ENCODE assay signal across 33 cellular contexts in genomic region chrX:41429592-41429991, GRCh38. TPM values are rescaled to one million over a fixed set of nuclear protein-coding genes. Genes with fewer than 3 reads are reported as not detected.
"Had no signal": no experiment of that assay in that cellular context is flagged by ENCODE, and none has a peak within 500 bp of the region (broad histone marks: within the 10 kb centered on the region; RNA-seq: fewer than 3 reads in every experiment).

No MANE protein-coding gene starts in this region.

- H3K4me3 ChIP-seq: neural progenitor cell, ovary, psoas muscle, skin epidermis, stomach, thoracic aorta, thyroid gland, tibial nerve, upper lobe of left lung, vagina had no signal

- H3K4me2 ChIP-seq: neural progenitor cell had no signal

- H3K4me3 Mint-ChIP-seq: natural killer cell; nephron; neural progenitor cell; stimulated activated effector memory CD8-positive, alpha-beta T cell treated with anti-CD3 and anti-CD28 coated beads, Interleukin-12 subunit alpha, Interleukin-12 subunit beta, amount 100 ng/mL, for 72 hours; stimulated activated naive B cell treated with anti-CD40 and anti-IgM and Interleukin-4, amounts not matched to agents 10 μg/mL and 1 μg/mL and 100 μg/mL, for 72 hours; stimulated activated naive CD8-positive, alpha-beta T cell treated with anti-CD3 and anti-CD28 coated beads, Interleukin-15, Interleukin-2, amounts not matched to agents 100 ng/mL and 50 ng/mL, for 24 hours had no signal

- DNase-seq: natural killer cell; occipital lobe; ovary; posterior cingulate gyrus; psoas muscle; right cardiac atrium; stimulated activated CD4-positive, alpha-beta T cell treated with anti-CD3 and anti-CD28 coated beads, Interleukin-15, amount 100 ng/mL, for 24 hours; stimulated activated CD4-positive, alpha-beta T cell treated with anti-CD3 and anti-CD28 coated beads, Interleukin-2, amount 100 ng/mL, for 24 hours; stimulated activated CD4-positive, alpha-beta T cell treated with anti-CD3 and anti-CD28 coated beads, Interleukin-2, amount 100 ng/mL, for 48 hours; stimulated activated CD4-positive, alpha-beta T cell treated with anti-CD3 and anti-CD28 coated beads, Interleukin-4, amount 100 ng/mL, for 24 hours; stimulated activated naive B cell treated with anti-CD40 and anti-IgM and Interleukin-4, amounts not matched to agents 10 μg/mL and 1 μg/mL and 100 μg/mL, for 72 hours; stimulated activated naive CD4-positive, alpha-beta T cell treated with Interleukin-2 at 50 U/mL for 16 hours; stomach; thyroid gland; trophoblast cell; upper lobe of left lung had no signal

- H2AFZ ChIP-seq: neural progenitor cell, parathyroid adenoma had no signal

- H3K27ac Mint-ChIP-seq: natural killer cell; nephron; neural progenitor cell; progenitor cell of endocrine pancreas; stimulated activated effector memory CD8-positive, alpha-beta T cell treated with anti-CD3 and anti-CD28 coated beads, Interleukin-12 subunit alpha, Interleukin-12 subunit beta, amount 100 ng/mL, for 72 hours; stimulated activated naive B cell treated with anti-CD40 and anti-IgM and Interleukin-4, amounts not matched to agents 10 μg/mL and 1 μg/mL and 100 μg/mL, for 72 hours; stimulated activated naive CD8-positive, alpha-beta T cell treated with anti-CD3 and anti-CD28 coated beads, Interleukin-15, Interleukin-2, amounts not matched to agents 100 ng/mL and 50 ng/mL, for 24 hours had no signal

- H3K4me1 ChIP-seq: neural progenitor cell, parathyroid adenoma, psoas muscle, stomach, thyroid gland, tibial nerve, upper lobe of left lung, vagina had no signal

- H3K9me3 ChIP-seq: ovary, psoas muscle, stomach, thoracic aorta, thyroid gland, tibial nerve, upper lobe of left lung, vagina had no signal

- H3K27ac ChIP-seq: neural progenitor cell, ovary, parathyroid adenoma, psoas muscle, skin epidermis, stomach, thoracic aorta, thyroid gland, tibial nerve, upper lobe of left lung, vagina had no signal

- H3K9ac ChIP-seq: neural progenitor cell, parathyroid adenoma had no signal

- ATAC-seq: natural killer cell; psoas muscle; right cardiac atrium; sciatic nerve; stimulated activated effector memory CD8-positive, alpha-beta T cell treated with anti-CD3 and anti-CD28 coated beads, Interleukin-12 subunit alpha, Interleukin-12 subunit beta, amount 100 ng/mL, for 72 hours; stimulated activated naive B cell treated with anti-CD40 and anti-IgM and Interleukin-4, amounts not matched to agents 10 μg/mL and 1 μg/mL and 100 μg/mL, for 72 hours had no signal

- H3K27me3 Mint-ChIP-seq: progenitor cell of endocrine pancreas; stimulated activated naive CD8-positive, alpha-beta T cell treated with anti-CD3 and anti-CD28 coated beads, Interleukin-15, Interleukin-2, amounts not matched to agents 100 ng/mL and 50 ng/mL, for 24 hours had no signal

- FAIRE-seq: urothelium cell line had no signal

- H3K36me3 Mint-ChIP-seq: natural killer cell; neural progenitor cell; stimulated activated effector memory CD8-positive, alpha-beta T cell treated with anti-CD3 and anti-CD28 coated beads, Interleukin-12 subunit alpha, Interleukin-12 subunit beta, amount 100 ng/mL, for 72 hours; stimulated activated naive B cell treated with anti-CD40 and anti-IgM and Interleukin-4, amounts not matched to agents 10 μg/mL and 1 μg/mL and 100 μg/mL, for 72 hours had no signal

- H3K27me3 ChIP-seq: neural progenitor cell, ovary, stomach, thyroid gland, tibial nerve, upper lobe of left lung, vagina had no signal

- H3K79me2 ChIP-seq: parathyroid adenoma had no signal

- H3K9me3 Mint-ChIP-seq: natural killer cell; stimulated activated effector memory CD8-positive, alpha-beta T cell treated with anti-CD3 and anti-CD28 coated beads, Interleukin-12 subunit alpha, Interleukin-12 subunit beta, amount 100 ng/mL, for 72 hours; stimulated activated naive B cell treated with anti-CD40 and anti-IgM and Interleukin-4, amounts not matched to agents 10 μg/mL and 1 μg/mL and 100 μg/mL, for 72 hours; stimulated activated naive CD8-positive, alpha-beta T cell treated with anti-CD3 and anti-CD28 coated beads, Interleukin-15, Interleukin-2, amounts not matched to agents 100 ng/mL and 50 ng/mL, for 24 hours had no signal

- H3K36me3 ChIP-seq: neural progenitor cell, ovary, stomach, thoracic aorta, thyroid gland, tibial nerve, upper lobe of left lung, vagina had no signal

- H3K4me1 Mint-ChIP-seq: natural killer cell; nephron; neural progenitor cell; stimulated activated effector memory CD8-positive, alpha-beta T cell treated with anti-CD3 and anti-CD28 coated beads, Interleukin-12 subunit alpha, Interleukin-12 subunit beta, amount 100 ng/mL, for 72 hours; stimulated activated naive B cell treated with anti-CD40 and anti-IgM and Interleukin-4, amounts not matched to agents 10 μg/mL and 1 μg/mL and 100 μg/mL, for 72 hours had no signal

RNA-seq across cellular contexts. Expression of gene NYX, which starts 17.6 kb away (rescaled TPM):
- total RNA-seq: natural killer cell, occipital lobe, osteoblast, ovary, progenitor cell of endocrine pancreas, psoas muscle, right cardiac atrium, sciatic nerve, stomach, subcutaneous adipose tissue, temporal lobe, thoracic aorta, thyroid gland, tibial nerve, upper lobe of left lung, ureter, vagina had no signal
- polyA plus RNA-seq: neural cell, ovary, psoas muscle, right cardiac atrium, stomach had no signal
